23 cellular contexts compared by ENCODE assay signal in genomic region chr3:127541320-127541719, GRCh38.
"Had no signal": no experiment of that assay in that cellular context is flagged by ENCODE, and none has a peak within 500 bp of the region (broad histone marks: within the 10 kb centered on the region; RNA-seq: fewer than 3 reads in every experiment).

No MANE protein-coding gene starts in this region.

- H3K36me3 ChIP-seq: esophagus squamous epithelium, gastroesophageal sphincter, left ventricle myocardium inferior, neutrophil, right atrium auricular region, sigmoid colon, thoracic aorta, transverse colon had no signal

- FAIRE-seq: colon, keratinocyte had no signal

- H3K27me3 ChIP-seq: right atrium auricular region, transverse colon had no signal

- DNase-seq: esophagus squamous epithelium; foreskin fibroblast; glutamatergic neuron; immature natural killer cell; left ventricle myocardium inferior; mesenchymal stem cell; midbrain; naive B cell; sigmoid colon; stimulated activated CD4-positive, alpha-beta T cell treated with anti-CD3 and anti-CD28 coated beads, Interleukin-2, amount 100 ng/mL, for 24 hours; stimulated activated CD4-positive, alpha-beta T cell treated with anti-CD3 and anti-CD28 coated beads, Interleukin-4, amount 100 ng/mL, for 4 hours; stimulated activated naive B cell treated with anti-CD40 and anti-IgM and Interleukin-4, amounts not matched to agents 10 μg/mL and 1 μg/mL and 100 μg/mL, for 72 hours; stimulated activated naive CD8-positive, alpha-beta T cell treated with anti-CD3 and anti-CD28 coated beads, Interleukin-15, amount 100 ng/mL, for 72 hours; substantia nigra; transverse colon had no signal

- H3K4me1 ChIP-seq: esophagus squamous epithelium, right atrium auricular region had no signal

- H3K27ac ChIP-seq: esophagus squamous epithelium, gastroesophageal sphincter, left ventricle myocardium inferior, neutrophil, right atrium auricular region, sigmoid colon, skin epidermis, thoracic aorta had no signal

- ATAC-seq: gastroesophageal sphincter; stimulated activated naive B cell treated with anti-CD40 and anti-IgM and Interleukin-4, amounts not matched to agents 10 μg/mL and 1 μg/mL and 100 μg/mL, for 72 hours; stimulated activated naive CD8-positive, alpha-beta T cell treated with anti-CD3 and anti-CD28 coated beads, Interleukin-15, amount 100 ng/mL, for 72 hours had no signal

- H3K9me3 ChIP-seq: esophagus squamous epithelium, gastroesophageal sphincter, left ventricle myocardium inferior, neutrophil, right atrium auricular region, sigmoid colon, thoracic aorta, transverse colon had no signal

- H3K4me3 ChIP-seq: esophagus squamous epithelium, gastroesophageal sphincter, left ventricle myocardium inferior, lung, right atrium auricular region, sigmoid colon, skin epidermis, thoracic aorta, transverse colon had no signal
